ENCODE assay signal across 8 cellular contexts in the genomic region with DNA sequence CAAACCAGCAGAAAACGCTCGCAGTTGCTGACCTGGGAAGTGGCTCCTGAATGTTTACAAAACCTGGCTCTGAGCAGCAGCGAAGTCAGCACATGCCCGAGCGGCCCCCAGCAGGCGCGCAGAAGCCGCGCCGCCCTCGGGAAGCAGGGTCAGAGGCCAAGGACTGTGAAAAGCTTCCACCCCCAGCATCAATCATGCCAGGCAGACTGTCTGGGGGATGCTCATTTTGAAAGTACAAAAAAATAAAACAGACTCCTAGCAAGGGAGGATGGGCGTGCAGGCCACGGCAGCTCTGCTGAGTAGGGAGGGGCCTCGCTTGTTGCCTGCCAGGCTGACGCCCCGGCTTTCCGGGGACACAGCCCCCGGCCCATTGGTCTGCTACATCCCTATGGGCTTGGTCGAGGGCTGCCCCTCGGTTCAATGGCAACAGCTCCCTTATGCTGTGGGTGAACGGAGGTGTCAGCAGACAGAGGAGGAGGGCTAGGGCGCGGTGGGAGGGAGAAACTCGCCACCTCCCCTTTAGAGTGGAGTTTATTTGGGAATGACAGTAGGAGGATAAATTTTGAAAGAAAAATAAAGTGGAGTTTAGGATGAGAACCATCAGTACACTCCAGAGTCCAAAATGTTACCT. TPM values are rescaled to one million over a fixed set of nuclear protein-coding genes. Genes with fewer than 3 reads are reported as not detected.
DNase-seq lines count a peak whose midpoint lies in the region; ATAC-seq and TF ChIP-seq lines count a peak whose summit lies in the region.

No MANE protein-coding gene starts in this region.

- no peak overlapping the region for H3K9ac ChIP-seq in parathyroid adenoma

- no peaks in the 10 kb centered on the region for H3K27me3 Mint-ChIP-seq in T-helper 17 cell
- peaks cover 22% of the 10 kb centered on the region for H3K27me3 Mint-ChIP-seq in progenitor cell of endocrine pancreas

- DNase-seq in HFF-Myc (ENCODE audit: extremely low read depth, low read depth) (peak; percentile 30), T-helper 17 cell (peak in 1 of 3 donors; percentile 57), cardiac fibroblast (ENCODE audit: low read depth in 2 of 2) (peak; percentile 45 to 64), progenitor cell of endocrine pancreas (ENCODE audit: low spot score, unreplicated experiment) (no peak), globus pallidus (ENCODE audit: low spot score) (no peak)

- TF ChIP-seq CTCF in HFF-Myc (IDR thresholded peaks at IDR 0.05; ENCODE audit: low read depth, low read length, missing control alignments): no peak
- no peak for TF ChIP-seq CTCF in cardiac fibroblast (IDR thresholded peaks at IDR 0.05; ENCODE audit: low read depth, low read length)
- no peak for TF ChIP-seq CTCF in parathyroid adenoma (IDR thresholded peaks at IDR 0.05)
- TF ChIP-seq CTCF in progenitor cell of endocrine pancreas (IDR thresholded peaks at IDR 0.05; ENCODE audit: unreplicated experiment): no peak

- peak overlapping the region; percentile 67 for H3K4me2 ChIP-seq in parathyroid adenoma (ENCODE audit: low read length)

- H3K36me3 ChIP-seq in parathyroid adenoma (ENCODE audit: control insufficient read depth, insufficient read depth, low read length): no peaks in the 10 kb centered on the region

- no peaks in the 10 kb centered on the region for H3K27me3 ChIP-seq in parathyroid adenoma (ENCODE audit: control insufficient read depth, insufficient read depth, low read length)

- peak overlapping the region; percentile 20 for H2AFZ ChIP-seq in parathyroid adenoma

- H3K27ac ChIP-seq in parathyroid adenoma: peak overlapping the region; percentile 84

- H3K4me3 ChIP-seq in HFF-Myc (replicated peaks; ENCODE audit: low read depth, low read length): no peak overlapping the region; the same call in 1 of the 2 replicates
- H3K4me3 ChIP-seq in cardiac fibroblast (replicated peaks in 1 of 2; ENCODE audit: low read depth in 2 of 2, low read length in 2 of 2): no peak overlapping the region
- H3K4me3 ChIP-seq in parathyroid adenoma (ENCODE audit: low read depth, low read length): peak overlapping the region; percentile 35

- H3K36me3 Mint-ChIP-seq in T-helper 17 cell (ENCODE audit: low read depth) (peaks cover 2% of the 10 kb centered on the region), progenitor cell of endocrine pancreas (ENCODE audit: insufficient read depth) (peaks cover 1% of the 10 kb centered on the region)

- no peaks in the 10 kb centered on the region for H3K79me2 ChIP-seq in parathyroid adenoma

- H3K9me3 Mint-ChIP-seq in progenitor cell of endocrine pancreas (ENCODE audit: low read depth): no peaks in the 10 kb centered on the region

- ATAC-seq in T-helper 17 cell (peak; percentile 48), HG02678 (IDR thresholded peaks at IDR 0.05; ENCODE audit: unreplicated experiment) (no peak), GM21576 (IDR thresholded peaks at IDR 0.05; ENCODE audit: unreplicated experiment) (no peak)

- no peaks in the 10 kb centered on the region for H3K9me3 ChIP-seq in T-helper 17 cell (ENCODE audit: control insufficient read depth, low read length, poor library complexity, severe bottlenecking)
- H3K9me3 ChIP-seq in parathyroid adenoma (ENCODE audit: control insufficient read depth, low read length): no peaks in the 10 kb centered on the region

- H3K4me1 Mint-ChIP-seq in T-helper 17 cell (peaks cover 27% of the 10 kb centered on the region), progenitor cell of endocrine pancreas (ENCODE audit: low read depth) (peaks cover 11% of the 10 kb centered on the region)

- H3K4me3 Mint-ChIP-seq in T-helper 17 cell (peak overlapping the region; percentile 87), progenitor cell of endocrine pancreas (ENCODE audit: low read depth) (no peak overlapping the region)

- peaks cover 24% of the 10 kb centered on the region for H3K4me1 ChIP-seq in parathyroid adenoma

- H3K27ac Mint-ChIP-seq in T-helper 17 cell (peak overlapping the region; percentile 97), progenitor cell of endocrine pancreas (no peak overlapping the region)

RNA-seq across cellular contexts. Expression of gene GNB1L, which starts 37.7 kb away (rescaled TPM):
- total RNA-seq in T-helper 17 cell (1 to 10 TPM; 5.0 to 6.2 TPM), progenitor cell of endocrine pancreas (9.0 and 9.9 TPM in 2 replicates)

RNA-seq across cellular contexts. Expression of gene RTL10, which starts 37.7 kb away (rescaled TPM):
- total RNA-seq in T-helper 17 cell (10 to 100 TPM; 12.4 to 13.1 TPM), progenitor cell of endocrine pancreas (27.2 and 27.4 TPM in 2 replicates)

RNA-seq across cellular contexts. Expression of gene COMT, which starts 49.2 kb away (rescaled TPM):
- total RNA-seq in T-helper 17 cell (10 to 100 TPM; 28.2 to 37.3 TPM), progenitor cell of endocrine pancreas (48.7 and 58.2 TPM in 2 replicates)

RNA-seq across cellular contexts. Expression of gene TXNRD2, which starts 49.3 kb away (rescaled TPM):
- total RNA-seq in T-helper 17 cell (10 to 100 TPM; 16.8 to 25.6 TPM), progenitor cell of endocrine pancreas (14.0 and 14.3 TPM in 2 replicates)

Comparison
In these comparisons a context has a peak if more than half of its experiments do, and no peak if none do; other contexts are left out.
1. DNase-seq: peak in HFF-Myc (single experiment) and cardiac fibroblast (2 of 2); none in progenitor cell of endocrine pancreas (single experiment) and globus pallidus (single experiment).